In the genomic region with DNA sequence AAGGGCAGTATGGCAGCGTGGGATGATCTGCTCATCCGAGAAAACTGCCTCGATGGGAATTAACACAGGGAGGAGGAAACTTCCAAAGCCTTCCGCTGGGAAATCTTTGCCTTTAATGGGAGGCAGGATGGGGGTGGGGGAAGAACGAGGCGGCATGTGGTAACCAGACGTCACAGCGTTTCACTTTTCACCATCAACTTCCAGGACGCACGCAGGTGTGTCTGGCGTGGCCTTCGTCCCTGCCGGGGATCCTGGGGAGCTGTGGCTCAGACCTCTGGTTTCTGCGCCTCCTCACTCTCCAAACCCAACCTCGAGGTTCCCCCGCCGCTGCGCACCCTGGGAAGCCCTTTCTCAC, we compare ENCODE assay signal across 2 cellular contexts.
A peak's percentile ranks its signal among the peaks of the same experiment; 100 is the strongest.
TF ChIP-seq lines count a peak whose summit lies in the region.

No MANE protein-coding gene starts in this region.

TF ChIP-seq in GM23338, 12 proteins besides CTCF, POLR2A, EP300 and RAD21:
- TF ChIP-seq EZH2 (IDR thresholded peaks at IDR 0.05; ENCODE audit: low read depth, unreplicated experiment): no peak
- peak; percentile 46; the same call in 1 of the 2 replicates for TF ChIP-seq CREB1 (CRISPR knock-in tag; IDR thresholded peaks at IDR 0.05; ENCODE audit: low read depth)
- TF ChIP-seq, protein P1, sequence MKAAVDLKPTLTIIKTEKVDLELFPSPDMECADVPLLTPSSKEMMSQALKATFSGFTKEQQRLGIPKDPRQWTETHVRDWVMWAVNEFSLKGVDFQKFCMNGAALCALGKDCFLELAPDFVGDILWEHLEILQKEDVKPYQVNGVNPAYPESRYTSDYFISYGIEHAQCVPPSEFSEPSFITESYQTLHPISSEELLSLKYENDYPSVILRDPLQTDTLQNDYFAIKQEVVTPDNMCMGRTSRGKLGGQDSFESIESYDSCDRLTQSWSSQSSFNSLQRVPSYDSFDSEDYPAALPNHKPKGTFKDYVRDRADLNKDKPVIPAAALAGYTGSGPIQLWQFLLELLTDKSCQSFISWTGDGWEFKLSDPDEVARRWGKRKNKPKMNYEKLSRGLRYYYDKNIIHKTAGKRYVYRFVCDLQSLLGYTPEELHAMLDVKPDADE (IDR thresholded peaks at IDR 0.05): no peak

TF ChIP-seq in endothelial cell of umbilical vein, 7 proteins besides CTCF, POLR2A, EP300 and RAD21 (continued from another document):
- TF ChIP-seq FOS (IDR thresholded peaks at IDR 0.05; ENCODE audit: borderline replicate concordance, insufficient read depth, low read length) (no peak), MYC (IDR thresholded peaks at IDR 0.05; ENCODE audit: low read depth, low read length) (no peak), JUN (IDR thresholded peaks at IDR 0.05; ENCODE audit: borderline replicate concordance, insufficient read depth, insufficient read length, low read depth) (no peak), EZH2 (IDR thresholded peaks at IDR 0.05; ENCODE audit: borderline replicate concordance, low read depth, low read length, severe bottlenecking) (no peak), GATA2 (IDR thresholded peaks at IDR 0.05; ENCODE audit: insufficient read depth, insufficient read length, low read depth, low read length) (no peak)
- TF ChIP-seq, protein P2, sequence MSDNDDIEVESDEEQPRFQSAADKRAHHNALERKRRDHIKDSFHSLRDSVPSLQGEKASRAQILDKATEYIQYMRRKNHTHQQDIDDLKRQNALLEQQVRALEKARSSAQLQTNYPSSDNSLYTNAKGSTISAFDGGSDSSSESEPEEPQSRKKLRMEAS (IDR thresholded peaks at IDR 0.05; ENCODE audit: insufficient read depth, insufficient read length): no peak
